Comparison of ENCODE assay signal across 28 cellular contexts in genomic region chr12:131053567-131053966, GRCh38.
"Had no signal": no experiment of that assay in that cellular context is flagged by ENCODE, and none has a peak within 500 bp of the region (broad histone marks: within the 10 kb centered on the region; RNA-seq: fewer than 3 reads in every experiment).

No MANE protein-coding gene starts in this region.

- H3K4me3 ChIP-seq: colonic mucosa, esophagus squamous epithelium, gastrocnemius medialis, hepatocyte, left lung, lower lobe of right lung, mucosa of descending colon had no signal

- H3K27ac Mint-ChIP-seq: dendritic cell treated with granulocyte-macrophage colony-stimulating factor and Interleukin-4, amounts not matched to agents 40 ng/mL and 50 ng/mL, for 4 days; effector memory CD8-positive, alpha-beta T cell; endodermal cell; mesothelial cell of epicardium; naive thymus-derived CD8-positive, alpha-beta T cell had no signal

- H3K36me3 Mint-ChIP-seq: mesothelial cell of epicardium; naive B cell; naive thymus-derived CD8-positive, alpha-beta T cell had no signal

- H3K9me3 Mint-ChIP-seq: dendritic cell treated with granulocyte-macrophage colony-stimulating factor and Interleukin-4, amounts not matched to agents 40 ng/mL and 50 ng/mL, for 4 days; effector memory CD8-positive, alpha-beta T cell; endodermal cell; mesothelial cell of epicardium; naive B cell; naive thymus-derived CD8-positive, alpha-beta T cell had no signal

- DNase-seq: colonic mucosa; cortex of kidney; effector CD8-positive, alpha-beta T cell; effector memory CD8-positive, alpha-beta T cell; endodermal cell; erythroblast; esophagus squamous epithelium; foreskin fibroblast; foreskin melanocyte; gastrocnemius medialis; glutamatergic neuron; head of caudate nucleus; left cardiac atrium; left ventricle myocardium superior; mesenchymal stem cell; naive B cell had no signal

- H3K4me1 ChIP-seq: colonic mucosa, left lung, lower lobe of right lung had no signal

- H3K9me3 ChIP-seq: colonic mucosa, esophagus squamous epithelium, gastrocnemius medialis, left lung, lower lobe of right lung, mucosa of descending colon had no signal

- H3K4me1 Mint-ChIP-seq: mesothelial cell of epicardium had no signal

- H3K4me3 Mint-ChIP-seq: dendritic cell treated with granulocyte-macrophage colony-stimulating factor and Interleukin-4, amounts not matched to agents 40 ng/mL and 50 ng/mL, for 4 days; effector memory CD8-positive, alpha-beta T cell; endodermal cell; mesothelial cell of epicardium; naive B cell; naive thymus-derived CD8-positive, alpha-beta T cell had no signal

- ATAC-seq: effector memory CD8-positive, alpha-beta T cell; esophagus mucosa; gastrocnemius medialis; left cardiac atrium; left lung; left ventricle myocardium superior; lower lobe of right lung; mucosa of descending colon; naive thymus-derived CD8-positive, alpha-beta T cell had no signal

- H2AFZ ChIP-seq: hepatocyte had no signal

- H3K27ac ChIP-seq: colonic mucosa, epithelial cell of prostate, esophagus squamous epithelium, gastrocnemius medialis, hepatocyte, left lung, lower lobe of right lung had no signal

- H3K36me3 ChIP-seq: colonic mucosa, esophagus squamous epithelium, gastrocnemius medialis, left lung, lower lobe of right lung had no signal

- H3K4me2 ChIP-seq: hepatocyte had no signal

- H3K27me3 ChIP-seq: colonic mucosa, gastrocnemius medialis, hepatocyte, left lung had no signal

- H3K79me2 ChIP-seq: hepatocyte had no signal

- FAIRE-seq: endometrium, islet of Langerhans, keratinocyte had no signal
